Comparison of ENCODE assay signal across 1 cellular context in genomic region chr6:4503700-4504099, GRCh38.
TF ChIP-seq lines count a peak whose summit lies in the region.

No MANE protein-coding gene starts in this region.

TF ChIP-seq in H1, 55 proteins besides CTCF, POLR2A, EP300 and RAD21:
- TF ChIP-seq CHD7 (IDR thresholded peaks at IDR 0.05; ENCODE audit: insufficient replicate concordance, low read length) (no peak), TEAD4 (IDR thresholded peaks at IDR 0.05; ENCODE audit: low read depth, low read length) (peak; percentile 11; the same call in 1 of the 2 replicates), GABPA (IDR thresholded peaks at IDR 0.05; ENCODE audit: borderline replicate concordance, insufficient read depth, low read length) (no peak), TBP (IDR thresholded peaks at IDR 0.05; ENCODE audit: low read depth, low read length) (no peak), YY1 (IDR thresholded peaks at IDR 0.05; ENCODE audit: low read depth, low read length) (peak; percentile 77), ASH2L (IDR thresholded peaks at IDR 0.05; ENCODE audit: low read length) (peak; percentile 29), ZNF274 (IDR thresholded peaks at IDR 0.05; ENCODE audit: borderline replicate concordance, extremely low read depth, low read length) (no peak), CHD2 (IDR thresholded peaks at IDR 0.05; ENCODE audit: low read length) (no peak), MAFK (IDR thresholded peaks at IDR 0.05; ENCODE audit: low read depth, low read length) (peak; percentile 34; the same call in 1 of the 2 replicates), POU5F1 (IDR thresholded peaks at IDR 0.05; ENCODE audit: low read depth, low read length) (peak; percentile 59; the same call in 1 of the 2 replicates), CHD1 (IDR thresholded peaks at IDR 0.05; ENCODE audit: low read depth, low read length) (no peak), NANOG (IDR thresholded peaks at IDR 0.05; ENCODE audit: insufficient read depth, low read depth, low read length, poor library complexity, severe bottlenecking) (peak; percentile 66), CBX8 (IDR thresholded peaks at IDR 0.05; ENCODE audit: borderline replicate concordance, low read depth, low read length) (no peak), CREB1 (IDR thresholded peaks at IDR 0.05) (no peak), KDM1A (IDR thresholded peaks at IDR 0.05; ENCODE audit: borderline replicate concordance, low read length) (peak; percentile 79; the same call in 1 of the 2 replicates), SUZ12 (IDR thresholded peaks at IDR 0.05; ENCODE audit: low read length) (no peak), SP2 (IDR thresholded peaks at IDR 0.05; ENCODE audit: low read length) (no peak), RFX5 (IDR thresholded peaks at IDR 0.05; ENCODE audit: borderline replicate concordance, low read depth, low read length) (no peak), E2F6 (IDR thresholded peaks at IDR 0.05) (peak; percentile 77), MAX (IDR thresholded peaks at IDR 0.05) (peak; percentile 74), SP1 (IDR thresholded peaks at IDR 0.05; ENCODE audit: low read depth, low read length) (peak; percentile 66; the same call in 1 of the 2 replicates), BCL11A (IDR thresholded peaks at IDR 0.05; ENCODE audit: low read depth in 2 of 2, low read length in 2 of 2) (no peak), HDAC6 (IDR thresholded peaks at IDR 0.05; ENCODE audit: low read depth, low read length) (no peak), SIN3A (conservative IDR thresholded peaks at IDR 0.05 in 1 of 2, IDR thresholded peaks at IDR 0.05 in 1 of 2; ENCODE audit: low read depth in 1 of 2, low read length in 2 of 2) (no peak), TAF7 (optimal IDR thresholded peaks at IDR 0.05; ENCODE audit: borderline replicate concordance, low read depth, low read length) (no peak), USF2 (IDR thresholded peaks at IDR 0.05; ENCODE audit: low read length) (no peak), HDAC2 (IDR thresholded peaks at IDR 0.05; ENCODE audit: borderline replicate concordance in 1 of 2, low read depth in 2 of 2, low read length in 2 of 2) (peak; percentile 86 to 88; a peak in 3 of 4 replicates), JUND (IDR thresholded peaks at IDR 0.05; ENCODE audit: low read length) (0 out of 2 replicates have a peak, but pooled peaks have one; percentile 32), RBBP5 (IDR thresholded peaks at IDR 0.05; ENCODE audit: borderline replicate concordance, low read depth, low read length) (no peak), BACH1 (IDR thresholded peaks at IDR 0.05; ENCODE audit: low read length) (no peak), EGR1 (IDR thresholded peaks at IDR 0.05; ENCODE audit: borderline replicate concordance, low read depth, low read length) (no peak), SP4 (IDR thresholded peaks at IDR 0.05; ENCODE audit: low read length) (no peak), ATF2 (IDR thresholded peaks at IDR 0.05; ENCODE audit: low read length) (no peak), NRF1 (IDR thresholded peaks at IDR 0.05; ENCODE audit: low read depth, low read length) (no peak), GTF2F1 (IDR thresholded peaks at IDR 0.05; ENCODE audit: borderline replicate concordance, low read depth, low read length) (no peak), TCF12 (IDR thresholded peaks at IDR 0.05; ENCODE audit: low read depth, low read length) (0 out of 2 replicates have a peak, but pooled peaks have one; percentile 33), RNF2 (IDR thresholded peaks at IDR 0.05; ENCODE audit: borderline replicate concordance, low read depth, low read length, missing control alignments, poor library complexity, severe bottlenecking) (no peak), CTBP2 (IDR thresholded peaks at IDR 0.05; ENCODE audit: borderline replicate concordance, insufficient read depth, insufficient read length, low read length) (no peak), TAF1 (IDR thresholded peaks at IDR 0.05; ENCODE audit: low read depth, low read length) (no peak), EZH2 (IDR thresholded peaks at IDR 0.05; ENCODE audit: low read depth, low read length, severe bottlenecking) (no peak), JUN (IDR thresholded peaks at IDR 0.05; ENCODE audit: low read depth, low read length) (no peak), KDM4A (IDR thresholded peaks at IDR 0.05; ENCODE audit: low read depth, low read length, severe bottlenecking) (no peak), CBX5 (IDR thresholded peaks at IDR 0.05; ENCODE audit: low read depth, low read length) (no peak), SAP30 (IDR thresholded peaks at IDR 0.05; ENCODE audit: insufficient read depth, insufficient replicate concordance, low read length) (no peak), SIX5 (IDR thresholded peaks at IDR 0.05; ENCODE audit: low read depth, low read length) (no peak), RXRA (IDR thresholded peaks at IDR 0.05; ENCODE audit: insufficient read depth, low read depth, low read length) (no peak), SRF (IDR thresholded peaks at IDR 0.05; ENCODE audit: low read depth, low read length) (no peak), POLR2AphosphoS5 (IDR thresholded peaks at IDR 0.05; ENCODE audit: low read depth, low read length) (no peak), PHF8 (conservative IDR thresholded peaks at IDR 0.05; ENCODE audit: low read depth, low read length) (no peak), BRCA1 (IDR thresholded peaks at IDR 0.05; ENCODE audit: low read depth, low read length) (no peak), CEBPB (IDR thresholded peaks at IDR 0.05; ENCODE audit: low read depth, low read length) (no peak), ATF3 (IDR thresholded peaks at IDR 0.05; ENCODE audit: insufficient read depth, low read depth, low read length) (no peak)
